ENCODE assay signal across 32 cellular contexts in genomic region chr1:7004181-7004580, GRCh38.
"Had no signal": no experiment of that assay in that cellular context is flagged by ENCODE, and none has a peak within 500 bp of the region (broad histone marks: within the 10 kb centered on the region; RNA-seq: fewer than 3 reads in every experiment).

No MANE protein-coding gene starts in this region.

- DNase-seq: Kasumi-1, KG1, MM.1S, MV-4-11, NCI-H1092, NCI-H1105, NCI-H1417 treated with DMSO at 0.1 percent for 48 hours, NCI-H1436 treated with DMSO at 0.1 percent for 48 hours, NCI-H1694 treated with DMSO at 0.1 percent for 48 hours, NCI-H187 treated with DMSO at 0.1 percent for 48 hours, NCI-H2029, NCI-H2081, NCI-H2171 treated with DMSO at 0.1 percent for 48 hours, NCI-H2227 treated with DMSO at 0.1 percent for 48 hours, NCI-H345, NCI-H446, NCI-H510A treated with DMSO at 0.1 percent for 48 hours, NCI-H524 treated with DMSO at 0.1 percent for 48 hours, NCI-H526 treated with DMSO at 0.1 percent for 48 hours, NCI-H774, PC-9, SHP77, SIG-M5, SJCRH30, SW 1271 had no signal

- H2AFZ ChIP-seq: PC-9 had no signal

- H3K36me3 ChIP-seq: SJCRH30 had no signal

- H3K4me3 ChIP-seq: K562, PC-9, SJCRH30, SK-N-MC had no signal

- ATAC-seq: K562, Panc1, Right ventricle myocardium inferior, SK-N-SH treated with all-trans-retinoic acid at 6 μM for 48 hours had no signal

- H3K27ac ChIP-seq: PC-9, RWPE1, SJCRH30, SK-N-MC had no signal

- H3K4me2 ChIP-seq: PC-9 had no signal

- H3K9me3 ChIP-seq: SJCRH30 had no signal

- H3K4me1 ChIP-seq: SJCRH30 had no signal

- FAIRE-seq: K562, RCC 7860 had no signal
